Comparison of ENCODE assay signal across 12 cellular contexts in genomic region chr21:14763695-14764064, GRCh38.
DNase-seq lines count a peak whose midpoint lies in the region; ATAC-seq, FAIRE-seq and TF ChIP-seq lines count a peak whose summit lies in the region.
"Had no signal": no experiment of that assay in that cellular context is flagged by ENCODE, and none has a peak within 500 bp of the region (broad histone marks: within the 10 kb centered on the region; RNA-seq: fewer than 3 reads in every experiment).

No MANE protein-coding gene starts in this region.

- H4K20me1 ChIP-seq in GM12878 (ENCODE audit: control insufficient read depth, insufficient read depth): no peaks in the 10 kb centered on the region

- FAIRE-seq in GM12878 (lab: Jason Lieb, UNC): no peak
- FAIRE-seq: urothelium cell line had no signal

- CTCF ChIA-PET in GM12878 (lab: Yijun Ruan, JAX): interaction anchor here (2.0 to 2.4 kb wide), 4 partner anchors 11 to 101 kb away, joined by 5 to 16 read pairs (median 10); no protein-coding TSS in a partner anchor
- CTCF ChIA-PET in GM10248 (lab: Yijun Ruan, JAX): interaction anchor here (1.0 to 2.6 kb wide), 6 partner anchors 10 to 116 kb away, joined by 3 to 15 read pairs (median 3); no protein-coding TSS in a partner anchor

- WGBS in GM12878 (ENCODE audit: insufficient coverage, insufficient replicate concordance, low lambda C conversion rate, missing lambda C conversion rate): 54% methylated on average over 4 of the region's 4 CpGs

- peaks cover 2% of the 10 kb centered on the region for H3K79me2 ChIP-seq in GM12878 (ENCODE audit: control insufficient read depth, insufficient read depth, low read length)

- no peak overlapping the region; the same call in 1 of the 2 replicates for H3K9ac ChIP-seq in GM12878 (ENCODE audit: control insufficient read depth, insufficient read depth, low read length)

- peak overlapping the region; percentile 87 for H3K27ac ChIP-seq in GM12878 (ENCODE audit: control insufficient read depth, insufficient read depth)

- H3K36me3 ChIP-seq in GM12878 (ENCODE audit: control insufficient read depth in 2 of 2, insufficient read depth in 2 of 2, low read length in 1 of 2): no peaks in the 10 kb centered on the region

- no peak for TF ChIP-seq RAD21 in GM12878 (IDR thresholded peaks at IDR 0.05; ENCODE audit: insufficient read depth, low read depth, low read length)

- intact Hi-C loops in GM12878 (cut with micrococcal nuclease; ENCODE audit: unreplicated experiment): loop anchor here (2.0 to 5.0 kb wide), 5 partner anchors 77 to 311 kb away; no protein-coding TSS in a partner anchor

- BruUV-seq in GM12878 (replicated peaks; lab: Mats Ljungman, UMichigan): no TSS peak

- TF ChIP-seq CTCF in GM12878 (IDR thresholded peaks at IDR 0.05 in 2 of 3, conservative IDR thresholded peaks at IDR 0.05 in 1 of 3; ENCODE audit: control insufficient read depth in 2 of 3, extremely low read depth in 1 of 3, insufficient read depth in 1 of 3, low read depth in 3 of 3, low read length in 3 of 3) (no peak), GM10248 (IDR thresholded peaks at IDR 0.05; ENCODE audit: control extremely low read depth, extremely low read depth, low read depth, missing control alignments) (no peak)

- POLR2A ChIA-PET in GM12878 (lab: Charles Lee): interaction anchor here (1.2 to 1.9 kb wide), 3 partner anchors 76 to 311 kb away, joined by 3 to 9 read pairs (median 6); no protein-coding TSS in a partner anchor
- POLR2A ChIA-PET in GM10248 (lab: Yijun Ruan, JAX): no interaction called here

- TF ChIP-seq POLR2A in GM12878 (IDR thresholded peaks at IDR 0.05; ENCODE audit: low read depth, low read length): no peak

- in situ Hi-C loops in GM12878 (cut with MboI): no loop called here

- ATAC-seq in GM18519 (IDR thresholded peaks at IDR 0.05; ENCODE audit: low FRiP score, unreplicated experiment) (peak; percentile 9), GM21576 (IDR thresholded peaks at IDR 0.05; ENCODE audit: unreplicated experiment) (peak; percentile 30), HG03108 (IDR thresholded peaks at IDR 0.05; ENCODE audit: unreplicated experiment) (peak; percentile 11), GM12878 (peak; percentile 60)

- H3K4me1 ChIP-seq in GM12878 (ENCODE audit: control insufficient read depth, insufficient read depth, low read length): peaks cover 10% of the 10 kb centered on the region
- H3K4me1 ChIP-seq: Caco-2 had no signal

- RAD21 ChIA-PET in GM12878 (lab: Charles Lee; ENCODE audit: unreplicated experiment): interaction anchor here (0.8 to 3.2 kb wide), 13 partner anchors 10 to 719 kb away, joined by 3 to 27 read pairs (median 6); no protein-coding TSS in a partner anchor

- DNase-seq in GM12878 (ENCODE audit: low read depth, low spot score): no peak
- DNase-seq in midbrain (lab: John Stamatoyannopoulos, UW): no peak
- no peak for DNase-seq in Kasumi-1 (lab: John Stamatoyannopoulos, UW)
- DNase-seq in activated CD8-positive, alpha-beta memory T cell treated with anti-CD3 and anti-CD28 coated beads for 24 hours: no peak
- no peak for DNase-seq in GM10248 (ENCODE audit: extremely low spot score)
- DNase-seq: aorta, Caco-2, NCI-H524 had no signal

- TF ChIP-seq EP300 in GM12878 (IDR thresholded peaks at IDR 0.05; ENCODE audit: borderline replicate concordance in 1 of 2, control insufficient read depth in 1 of 2, low read depth in 2 of 2, low read length in 2 of 2): no peak

- H2AFZ ChIP-seq in GM12878 (ENCODE audit: control insufficient read depth, low read depth, low read length): no peak overlapping the region

- H3K27me3 ChIP-seq in GM12878 (replicated peaks in 1 of 2; ENCODE audit: control insufficient read depth in 2 of 2, insufficient read depth in 2 of 2, low read length in 1 of 2): no peaks in the 10 kb centered on the region

- peak overlapping the region; percentile 79 for H3K4me2 ChIP-seq in GM12878 (ENCODE audit: control insufficient read depth, insufficient read depth)

- 0 out of 2 replicates have a peak overlapping the region, but pooled peaks have one; percentile 25 for H3K4me3 ChIP-seq in GM12878

- SMC1A ChIA-PET in GM12878 (lab: Charles Lee; ENCODE audit: uncharacterized antibody, unreplicated experiment): interaction anchor here (1.0 to 3.2 kb wide), 12 partner anchors 9 to 310 kb away, joined by 3 to 38 read pairs (median 6); no protein-coding TSS in a partner anchor

- no peaks in the 10 kb centered on the region; the same call in none of the 3 replicates for H3K9me3 ChIP-seq in GM12878 (replicated peaks; ENCODE audit: control insufficient read depth, insufficient read depth, low read length)
- H3K9me3 ChIP-seq: Caco-2 had no signal

TF ChIP-seq in GM12878, 131 proteins besides CTCF, POLR2A, EP300 and RAD21 (continues in another document):
- TF ChIP-seq EGR1 (IDR thresholded peaks at IDR 0.05; ENCODE audit: borderline replicate concordance in 1 of 2, low read depth in 2 of 2, low read length in 2 of 2): no peak
- TF ChIP-seq E2F8 (IDR thresholded peaks at IDR 0.05; ENCODE audit: low read depth, partially characterized antibody): no peak
- peak; percentile 53 for TF ChIP-seq JUNB (IDR thresholded peaks at IDR 0.05)
- TF ChIP-seq HSF1 (IDR thresholded peaks at IDR 0.05; ENCODE audit: low read depth, low read length): no peak
- no peak for TF ChIP-seq REST (IDR thresholded peaks at IDR 0.05; ENCODE audit: low read depth, low read length)
- no peak for TF ChIP-seq PBX3 (IDR thresholded peaks at IDR 0.05; ENCODE audit: insufficient replicate concordance, low read depth, low read length)
- TF ChIP-seq SP1 (IDR thresholded peaks at IDR 0.05; ENCODE audit: low read depth, low read length): no peak
- TF ChIP-seq MTA3 (IDR thresholded peaks at IDR 0.05; ENCODE audit: borderline replicate concordance, low read length): 0 out of 2 replicates have a peak, but pooled peaks have one; percentile 11
- TF ChIP-seq LARP7 (IDR thresholded peaks at IDR 0.05): no peak

Comparison
In these comparisons a context has a peak if more than half of its experiments do, and no peak if none do; other contexts are left out.
1. ATAC-seq: peak in every context shown above with its lines; median percentile 60 in GM12878; 30 in GM21576; 11 in HG03108; 9 in GM18519.